15 cellular contexts compared by ENCODE assay signal in the genomic region with DNA sequence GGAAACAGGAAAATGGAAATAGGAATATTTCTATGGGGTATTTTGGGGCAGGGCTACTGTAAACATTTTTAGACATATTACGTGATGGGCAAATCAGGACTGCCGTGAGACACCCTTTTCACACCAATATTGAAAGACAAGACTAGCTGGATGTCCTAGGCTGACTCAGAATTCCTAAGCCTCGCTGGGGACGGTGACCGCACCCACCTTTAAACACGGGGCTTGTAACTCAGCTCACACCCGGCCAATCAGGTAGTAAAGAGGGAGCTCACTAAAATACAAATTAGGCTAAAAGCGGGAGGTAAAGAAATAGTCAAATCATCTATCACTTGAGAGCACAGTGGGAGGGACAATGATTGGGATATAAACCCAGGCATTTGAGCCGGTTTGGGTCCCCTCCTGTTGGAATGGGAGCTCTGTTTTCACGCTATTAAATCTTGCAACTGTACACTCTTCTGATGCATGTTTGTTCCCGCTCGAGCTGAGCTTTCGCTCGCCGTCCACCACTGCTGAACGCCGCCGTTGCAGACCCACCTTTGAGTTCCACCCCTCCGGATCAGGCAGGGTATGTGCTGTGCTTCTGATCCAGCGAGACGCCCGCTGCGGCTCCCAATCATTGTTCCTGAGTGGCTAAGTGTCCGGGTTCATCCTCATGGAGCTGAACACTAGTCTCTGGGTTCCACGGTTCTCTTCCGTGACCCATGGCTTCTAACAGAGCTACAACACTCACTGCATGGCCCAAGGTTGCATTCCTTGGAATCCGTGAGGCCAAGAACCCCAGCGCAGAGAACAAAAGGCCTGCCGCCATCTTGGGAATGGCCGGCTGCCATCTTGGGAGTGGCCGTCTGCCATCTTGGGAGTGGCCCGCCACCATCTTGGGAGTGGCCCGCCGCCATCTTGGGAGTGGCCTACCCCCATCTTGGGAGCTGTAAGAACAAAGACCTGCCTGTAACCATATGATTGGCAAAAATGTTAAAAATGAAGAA.
"Had no signal": no experiment of that assay in that cellular context is flagged by ENCODE, and none has a peak within 500 bp of the region (broad histone marks: within the 10 kb centered on the region; RNA-seq: fewer than 3 reads in every experiment).

No MANE protein-coding gene starts in this region.

- H3K27ac ChIP-seq: body of pancreas, dorsolateral prefrontal cortex, spleen, tibial nerve, vagina, WERI-Rb-1 had no signal

- H3K36me3 Mint-ChIP-seq: mesothelial cell of epicardium had no signal

- H3K36me3 ChIP-seq: spleen, tibial nerve, vagina, WERI-Rb-1 had no signal

- H3K4me1 ChIP-seq: body of pancreas, spleen, tibial nerve, vagina had no signal

- H3K4me1 Mint-ChIP-seq: activated CD4-positive, alpha-beta T cell treated with anti-CD3 and anti-CD28 coated beads for 36 hours; mesothelial cell of epicardium; nephron had no signal

- H3K4me3 ChIP-seq: body of pancreas, dorsolateral prefrontal cortex, lung, spleen, tibial nerve, vagina had no signal

- H3K27me3 ChIP-seq: body of pancreas, spleen, tibial nerve, vagina had no signal

- H3K9me3 ChIP-seq: vagina had no signal

- H3K4me3 Mint-ChIP-seq: activated CD4-positive, alpha-beta T cell treated with anti-CD3 and anti-CD28 coated beads for 36 hours; mesothelial cell of epicardium; nephron had no signal

- DNase-seq: activated CD4-positive, alpha-beta T cell treated with anti-CD3 and anti-CD28 coated beads for 36 hours; activated CD4-positive, alpha-beta T cell treated with anti-CD3 and anti-CD28 coated beads, Interleukin-2, amount 50 U/mL, for 48 hours; body of pancreas; caudate nucleus; dorsolateral prefrontal cortex; left cardiac atrium; nucleus accumbens; spleen; stimulated activated naive CD4-positive, alpha-beta T cell treated with Interleukin-2 at 50 U/mL for 16 hours; WERI-Rb-1 had no signal

- H3K27ac Mint-ChIP-seq: activated CD4-positive, alpha-beta T cell treated with anti-CD3 and anti-CD28 coated beads for 36 hours; mesothelial cell of epicardium; nephron had no signal

- ATAC-seq: activated CD4-positive, alpha-beta T cell treated with anti-CD3 and anti-CD28 coated beads for 36 hours; body of pancreas; left cardiac atrium had no signal
